35 cellular contexts compared by ENCODE assay signal in the genomic region with DNA sequence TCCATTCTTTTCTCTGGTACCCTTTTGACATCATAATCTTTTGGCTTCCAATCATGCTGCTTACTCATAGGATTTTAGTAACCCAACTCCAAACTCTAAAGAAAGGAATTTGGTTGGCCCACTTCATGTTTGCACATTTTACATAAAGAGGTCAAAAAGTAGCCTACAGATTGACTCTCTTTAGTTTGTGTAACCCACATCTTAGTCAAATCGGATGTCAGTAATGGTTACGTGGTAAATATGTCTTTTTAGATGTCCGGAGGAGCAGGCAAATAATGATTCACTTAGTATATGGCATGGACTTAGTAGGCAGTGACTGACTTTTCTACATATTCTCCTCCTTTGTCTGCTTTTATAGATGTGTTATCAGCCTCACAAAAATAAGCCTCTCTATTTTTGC.
"Had no signal": no experiment of that assay in that cellular context is flagged by ENCODE, and none has a peak within 500 bp of the region (broad histone marks: within the 10 kb centered on the region; RNA-seq: fewer than 3 reads in every experiment).

No MANE protein-coding gene starts in this region.

- ATAC-seq: activated CD4-positive, alpha-beta T cell treated with anti-CD3 and anti-CD28 coated beads for 36 hours; activated CD4-positive, CD25-positive, alpha-beta regulatory T cell treated with anti-CD3 and anti-CD28 coated beads, Interleukin-2, amount 50 U/mL, for 24 hours; activated CD8-positive, alpha-beta T cell treated with anti-CD3 and anti-CD28 coated beads for 36 hours; activated naive CD8-positive, alpha-beta T cell treated with anti-CD3 and anti-CD28 coated beads, Interleukin-2, amount 50 U/mL, for 24 hours; activated T-cell treated with anti-CD3 and anti-CD28 coated beads, Interleukin-2, amount 50 U/mL, for 4 hours; activated T-cell treated with anti-CD3 and anti-CD28 coated beads, Interleukin-2, amount 50 U/mL, for 72 hours; activated T-helper 17 cell treated with anti-CD3 and anti-CD28 coated beads, Interleukin-2, amount 50 U/mL, for 72 hours; WTC11 had no signal

- H3K4me3 Mint-ChIP-seq: activated CD4-positive, alpha-beta memory T cell treated with anti-CD3 and anti-CD28 coated beads for 36 hours; activated CD4-positive, alpha-beta T cell treated with anti-CD3 and anti-CD28 coated beads for 36 hours; activated CD4-positive, alpha-beta T cell treated with anti-CD3 and anti-CD28 coated beads, Interleukin-2, amount 10 ng/mL, durations not matched to agents 7 days and 5 days; activated CD8-positive, alpha-beta T cell treated with anti-CD3 and anti-CD28 coated beads for 36 hours; activated naive CD4-positive, alpha-beta T cell treated with anti-CD3 and anti-CD28 coated beads, Interleukin-2, amount 10 ng/mL, durations not matched to agents 7 days and 5 days; activated naive CD4-positive, alpha-beta T cell treated with anti-CD3 and anti-CD28 coated beads, Interleukin-2, amount 50 U/mL, for 24 hours; activated naive CD8-positive, alpha-beta T cell; activated naive CD8-positive, alpha-beta T cell treated with anti-CD3 and anti-CD28 coated beads, Interleukin-2, amount 10 ng/mL, durations not matched to agents 7 days and 5 days; activated naive CD8-positive, alpha-beta T cell treated with anti-CD3 and anti-CD28 coated beads, Interleukin-2, amount 50 U/mL, for 24 hours; activated T-cell treated with anti-CD3 and anti-CD28 coated beads, Interleukin-2, amount 50 U/mL, for 4 hours; activated T-cell treated with anti-CD3 and anti-CD28 coated beads, Interleukin-2, amount 50 U/mL, for 72 hours; activated T-helper 1 cell treated with anti-CD3 and anti-CD28 coated beads, Interleukin-12 subunit alpha, Interleukin-12 subunit beta, Interleukin-2, Interleukin-4 antibody, amounts not matched to agents 30 ng/mL and 10 ng/mL and 1 ng/mL, durations not matched to agents 14 hours and 24 hours and 36 hours; activated T-helper 17 cell treated with anti-CD3 and anti-CD28 coated beads, Interleukin-2, amount 50 U/mL, for 72 hours; brain; central memory CD8-positive, alpha-beta T cell; T-helper 1 cell treated with Interleukin-12 subunit alpha and Interleukin-12 subunit beta and Interleukin-4 antibody, amounts not matched to agents 30 μg/mL and 1 μg/mL, for 36 hours; T-helper 2 cell treated with Interferon-gamma antibody and Interleukin-4, amounts not matched to agents 5 μg/mL and 100 μg/mL, for 36 hours; WTC11 had no signal

- H3K27me3 Mint-ChIP-seq: activated CD4-positive, alpha-beta memory T cell treated with anti-CD3 and anti-CD28 coated beads for 36 hours; activated CD4-positive, alpha-beta T cell treated with anti-CD3 and anti-CD28 coated beads for 36 hours; activated CD4-positive, alpha-beta T cell treated with anti-CD3 and anti-CD28 coated beads, Interleukin-2, amount 10 ng/mL, durations not matched to agents 7 days and 5 days; activated CD8-positive, alpha-beta T cell treated with anti-CD3 and anti-CD28 coated beads for 36 hours; activated naive CD4-positive, alpha-beta T cell treated with anti-CD3 and anti-CD28 coated beads, Interleukin-2, amount 10 ng/mL, durations not matched to agents 7 days and 5 days; activated naive CD4-positive, alpha-beta T cell treated with anti-CD3 and anti-CD28 coated beads, Interleukin-2, amount 50 U/mL, for 24 hours; activated naive CD8-positive, alpha-beta T cell; activated naive CD8-positive, alpha-beta T cell treated with anti-CD3 and anti-CD28 coated beads, Interleukin-2, amount 10 ng/mL, durations not matched to agents 7 days and 5 days; activated naive CD8-positive, alpha-beta T cell treated with anti-CD3 and anti-CD28 coated beads, Interleukin-2, amount 50 U/mL, for 24 hours; activated T-helper 17 cell treated with anti-CD3 and anti-CD28 coated beads, Interleukin-2, amount 50 U/mL, for 72 hours; central memory CD8-positive, alpha-beta T cell had no signal

- H3K4me1 Mint-ChIP-seq: activated CD4-positive, alpha-beta T cell treated with anti-CD3 and anti-CD28 coated beads for 36 hours; activated CD4-positive, alpha-beta T cell treated with anti-CD3 and anti-CD28 coated beads, Interleukin-2, amount 10 ng/mL, durations not matched to agents 7 days and 5 days; activated naive CD4-positive, alpha-beta T cell treated with anti-CD3 and anti-CD28 coated beads, Interleukin-2, amount 10 ng/mL, durations not matched to agents 7 days and 5 days; activated naive CD4-positive, alpha-beta T cell treated with anti-CD3 and anti-CD28 coated beads, Interleukin-2, amount 50 U/mL, for 24 hours; activated naive CD8-positive, alpha-beta T cell treated with anti-CD3 and anti-CD28 coated beads, Interleukin-2, amount 10 ng/mL, durations not matched to agents 7 days and 5 days; activated naive CD8-positive, alpha-beta T cell treated with anti-CD3 and anti-CD28 coated beads, Interleukin-2, amount 50 U/mL, for 24 hours; activated T-helper 17 cell treated with anti-CD3 and anti-CD28 coated beads, Interleukin-2, amount 50 U/mL, for 72 hours; central memory CD8-positive, alpha-beta T cell had no signal

- H3K27ac Mint-ChIP-seq: activated CD4-positive, alpha-beta memory T cell treated with anti-CD3 and anti-CD28 coated beads for 36 hours; activated CD4-positive, alpha-beta T cell treated with anti-CD3 and anti-CD28 coated beads for 36 hours; activated CD4-positive, alpha-beta T cell treated with anti-CD3 and anti-CD28 coated beads, Interleukin-2, amount 10 ng/mL, durations not matched to agents 7 days and 5 days; activated CD8-positive, alpha-beta T cell treated with anti-CD3 and anti-CD28 coated beads for 36 hours; activated naive CD4-positive, alpha-beta T cell treated with anti-CD3 and anti-CD28 coated beads, Interleukin-2, amount 10 ng/mL, durations not matched to agents 7 days and 5 days; activated naive CD4-positive, alpha-beta T cell treated with anti-CD3 and anti-CD28 coated beads, Interleukin-2, amount 50 U/mL, for 24 hours; activated naive CD8-positive, alpha-beta T cell; activated naive CD8-positive, alpha-beta T cell treated with anti-CD3 and anti-CD28 coated beads, Interleukin-2, amount 10 ng/mL, durations not matched to agents 7 days and 5 days; activated naive CD8-positive, alpha-beta T cell treated with anti-CD3 and anti-CD28 coated beads, Interleukin-2, amount 50 U/mL, for 24 hours; activated T-cell treated with anti-CD3 and anti-CD28 coated beads, Interleukin-2, amount 50 U/mL, for 72 hours; activated T-helper 1 cell treated with anti-CD3 and anti-CD28 coated beads, Interleukin-12 subunit alpha, Interleukin-12 subunit beta, Interleukin-2, Interleukin-4 antibody, amounts not matched to agents 30 ng/mL and 10 ng/mL and 1 ng/mL, durations not matched to agents 14 hours and 24 hours and 36 hours; activated T-helper 17 cell treated with anti-CD3 and anti-CD28 coated beads, Interleukin-2, amount 50 U/mL, for 72 hours; brain; T-helper 1 cell treated with Interleukin-12 subunit alpha and Interleukin-12 subunit beta and Interleukin-4 antibody, amounts not matched to agents 30 μg/mL and 1 μg/mL, for 36 hours; T-helper 2 cell treated with Interferon-gamma antibody and Interleukin-4, amounts not matched to agents 5 μg/mL and 100 μg/mL, for 36 hours; WTC11 had no signal

- H3K36me3 Mint-ChIP-seq: activated CD4-positive, alpha-beta memory T cell treated with anti-CD3 and anti-CD28 coated beads for 36 hours; activated naive CD4-positive, alpha-beta T cell treated with anti-CD3 and anti-CD28 coated beads, Interleukin-2, amount 10 ng/mL, durations not matched to agents 7 days and 5 days; activated naive CD4-positive, alpha-beta T cell treated with anti-CD3 and anti-CD28 coated beads, Interleukin-2, amount 50 U/mL, for 24 hours; activated naive CD8-positive, alpha-beta T cell; activated naive CD8-positive, alpha-beta T cell treated with anti-CD3 and anti-CD28 coated beads, Interleukin-2, amount 10 ng/mL, durations not matched to agents 7 days and 5 days; brain; WTC11 had no signal

- DNase-seq: activated CD4-positive, alpha-beta memory T cell treated with anti-CD3 and anti-CD28 coated beads for 36 hours; activated CD4-positive, alpha-beta T cell treated with anti-CD3 and anti-CD28 coated beads for 1 hour; activated CD4-positive, alpha-beta T cell treated with anti-CD3 and anti-CD28 coated beads for 36 hours; activated CD4-positive, alpha-beta T cell treated with anti-CD3 and anti-CD28 coated beads for 48 hours; activated CD4-positive, alpha-beta T cell treated with anti-CD3 and anti-CD28 coated beads, Interleukin-2, amount 10 ng/mL, durations not matched to agents 7 days and 5 days; activated CD4-positive, CD25-positive, alpha-beta regulatory T cell; activated CD8-positive, alpha-beta memory T cell treated with anti-CD3 and anti-CD28 coated beads, Interleukin-2, amount 50 U/mL, for 4 hours; activated CD8-positive, alpha-beta T cell treated with anti-CD3 and anti-CD28 coated beads for 36 hours; activated effector memory CD4-positive, alpha-beta T cell treated with anti-CD3 and anti-CD28 coated beads, Interleukin-2, amount 50 U/mL, for 16 hours; activated naive CD4-positive, alpha-beta T cell treated with anti-CD3 and anti-CD28 coated beads, Interleukin-2, amount 10 ng/mL, durations not matched to agents 7 days and 5 days; activated naive CD4-positive, alpha-beta T cell treated with Interleukin-2 at 50 U/mL for 16 hours; activated naive CD8-positive, alpha-beta T cell treated with anti-CD3 and anti-CD28 coated beads, Interleukin-2, amount 10 ng/mL, durations not matched to agents 7 days and 5 days; activated naive CD8-positive, alpha-beta T cell treated with anti-CD3 and anti-CD28 coated beads, Interleukin-2, amount 50 U/mL, for 24 hours; activated T-cell treated with anti-CD3 and anti-CD28 coated beads for 4 hours; activated T-cell treated with anti-CD3 and anti-CD28 coated beads, Interleukin-2, amount 50 U/mL, for 1 hour; activated T-cell treated with anti-CD3 and anti-CD28 coated beads, Interleukin-2, amount 50 U/mL, for 4 hours; activated T-cell treated with anti-CD3 and anti-CD28 coated beads, Interleukin-2, amount 50 U/mL, for 72 hours; amygdala; anterior cingulate cortex; caudate nucleus; cerebellar nuclear complex; T-helper 1 cell; T-helper 2 cell; T-helper 9 cell; WERI-Rb-1 had no signal

- H3K9me3 Mint-ChIP-seq: WTC11 had no signal
